21 cellular contexts compared by ENCODE assay signal in the genomic region with DNA sequence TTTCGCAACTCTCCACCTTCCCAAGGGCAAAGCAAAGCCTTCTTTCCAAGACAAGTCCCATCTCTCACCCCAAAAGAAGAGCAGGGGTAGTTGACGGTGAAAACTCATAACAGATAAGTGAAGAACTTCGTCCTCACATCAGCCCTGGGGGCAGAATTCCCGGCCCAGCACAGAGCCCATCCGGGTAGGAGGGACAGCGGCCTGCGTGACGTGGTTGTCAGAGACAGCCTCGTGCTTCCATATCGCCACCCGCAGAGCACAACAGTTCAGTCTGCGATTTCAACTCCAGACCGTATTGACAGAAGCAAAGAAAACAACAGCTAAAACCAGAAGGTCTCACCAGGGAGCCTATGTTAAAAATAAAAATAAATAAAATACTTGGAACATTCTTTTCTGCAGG.
DNase-seq lines count a peak whose midpoint lies in the region; ATAC-seq and TF ChIP-seq lines count a peak whose summit lies in the region.
"Had no signal": no experiment of that assay in that cellular context is flagged by ENCODE, and none has a peak within 500 bp of the region (broad histone marks: within the 10 kb centered on the region; RNA-seq: fewer than 3 reads in every experiment).

No MANE protein-coding gene starts in this region.

- ATAC-seq in activated CD4-positive, alpha-beta T cell treated with anti-CD3 and anti-CD28 coated beads for 36 hours: no peak
- ATAC-seq: PC-3 had no signal

- H3K9me3 ChIP-seq in testis: no peaks in the 10 kb centered on the region

- no peak for DNase-seq in activated CD4-positive, alpha-beta T cell treated with anti-CD3 and anti-CD28 coated beads for 36 hours
- DNase-seq in activated CD4-positive, alpha-beta T cell treated with anti-CD3 and anti-CD28 coated beads for 1 hour: no peak
- peak; percentile 90 for DNase-seq in brain pericyte (ENCODE audit: low read depth, low spot score)
- DNase-seq in osteocyte (ENCODE audit: extremely low spot score, unreplicated experiment): no peak
- DNase-seq in testis: peak; percentile 45
- no peak for DNase-seq in epidermal melanocyte (ENCODE audit: insufficient read length, low spot score)
- DNase-seq in NCI-H446 treated with DMSO at 0.1 percent for 48 hours (lab: John Stamatoyannopoulos, UW): no peak
- no peak for DNase-seq in germinal center (ENCODE audit: low spot score)
- DNase-seq: 8988T; CD4-positive, CD25-positive, alpha-beta regulatory T cell; COR-L47; DMS 273 treated with DMSO at 0.1 percent for 48 hours; DND-41; GDM1; KBM-7; NCI-H1694 treated with DMSO at 0.1 percent for 48 hours; NCI-H524; PC-3; RPMI8226; SHP77 treated with DMSO at 0.1 percent for 48 hours had no signal

- no peak for TF ChIP-seq POLR2A in testis (IDR thresholded peaks at IDR 0.05)

- POLR2A ChIA-PET in activated CD4-positive, alpha-beta T cell treated with anti-CD3 and anti-CD28 coated beads for 36 hours (lab: Charles Lee): no interaction called here

- intact Hi-C loops in activated CD4-positive, alpha-beta T cell treated with anti-CD3 and anti-CD28 coated beads for 36 hours (cut with DNase I, micrococcal nuclease): no loop called here
- intact Hi-C loops in testis (cut with DNase I; ENCODE audit: low total_unique reads): no loop called here

- CTCF ChIA-PET in activated CD4-positive, alpha-beta T cell treated with anti-CD3 and anti-CD28 coated beads for 36 hours (lab: Charles Lee): no interaction called here

- TF ChIP-seq CTCF in osteocyte (IDR thresholded peaks at IDR 0.05) (no peak), testis (IDR thresholded peaks at IDR 0.05) (no peak)

- no peaks in the 10 kb centered on the region for H3K27me3 ChIP-seq in testis

- no peak overlapping the region for H3K4me3 Mint-ChIP-seq in activated CD4-positive, alpha-beta T cell treated with anti-CD3 and anti-CD28 coated beads for 36 hours
- no peak overlapping the region for H3K4me3 Mint-ChIP-seq in osteocyte (ENCODE audit: unreplicated experiment)
- H3K4me3 Mint-ChIP-seq: CD4-positive, CD25-positive, alpha-beta regulatory T cell; GM23338 had no signal

- H3K4me1 Mint-ChIP-seq in activated CD4-positive, alpha-beta T cell treated with anti-CD3 and anti-CD28 coated beads for 36 hours: peaks cover 24% of the 10 kb centered on the region
- peaks cover 60% of the 10 kb centered on the region for H3K4me1 Mint-ChIP-seq in osteocyte (ENCODE audit: unreplicated experiment)

- peaks cover 5% of the 10 kb centered on the region for H3K27me3 Mint-ChIP-seq in activated CD4-positive, alpha-beta T cell treated with anti-CD3 and anti-CD28 coated beads for 36 hours
- H3K27me3 Mint-ChIP-seq in osteocyte (ENCODE audit: unreplicated experiment): no peaks in the 10 kb centered on the region

- WGBS in testis, 2 donors: 68 to 87% methylated on average over 13 of the region's 13 CpGs

- H3K4me1 ChIP-seq in testis: peaks cover 13% of the 10 kb centered on the region

- no peaks in the 10 kb centered on the region for H3K9me3 Mint-ChIP-seq in activated CD4-positive, alpha-beta T cell treated with anti-CD3 and anti-CD28 coated beads for 36 hours (ENCODE audit: low read depth)
- H3K9me3 Mint-ChIP-seq in osteocyte (ENCODE audit: unreplicated experiment): no peaks in the 10 kb centered on the region
- H3K9me3 Mint-ChIP-seq: GM23338 had no signal

- no peaks in the 10 kb centered on the region for H3K36me3 ChIP-seq in testis (ENCODE audit: low read depth, missing control alignments)

- no peak overlapping the region for H3K4me3 ChIP-seq in testis
- H3K4me3 ChIP-seq: GM23338 had no signal

- H3K36me3 Mint-ChIP-seq in activated CD4-positive, alpha-beta T cell treated with anti-CD3 and anti-CD28 coated beads for 36 hours (ENCODE audit: low read depth): peaks cover 2% of the 10 kb centered on the region
- no peaks in the 10 kb centered on the region for H3K36me3 Mint-ChIP-seq in osteocyte (ENCODE audit: unreplicated experiment)
- H3K36me3 Mint-ChIP-seq: CD4-positive, CD25-positive, alpha-beta regulatory T cell had no signal

- peak overlapping the region; percentile 5 for H3K27ac Mint-ChIP-seq in activated CD4-positive, alpha-beta T cell treated with anti-CD3 and anti-CD28 coated beads for 36 hours
- H3K27ac Mint-ChIP-seq in osteocyte (ENCODE audit: unreplicated experiment): peak overlapping the region; percentile 92
- H3K27ac Mint-ChIP-seq: CD4-positive, CD25-positive, alpha-beta regulatory T cell; GM23338 had no signal

- H3K27ac ChIP-seq in testis: peak overlapping the region; percentile 71 to 74

Comparison
In these comparisons a context has a peak if more than half of its experiments do, and no peak if none do; other contexts are left out.
1. DNase-seq: peak in brain pericyte (single experiment) and testis (single experiment); none in activated CD4-positive, alpha-beta T cell treated with anti-CD3 and anti-CD28 coated beads for 36 hours (single experiment), activated CD4-positive, alpha-beta T cell treated with anti-CD3 and anti-CD28 coated beads for 1 hour (single experiment), osteocyte (single experiment), epidermal melanocyte (single experiment), NCI-H446 treated with DMSO at 0.1 percent for 48 hours (single experiment) and germinal center (single experiment).